ENCODE assay signal across 11 cellular contexts in genomic region chr1:21670059-21670881, GRCh38. TPM values are rescaled to one million over a fixed set of nuclear protein-coding genes. Genes with fewer than 3 reads are reported as not detected.
A peak's percentile ranks its signal among the peaks of the same experiment; 100 is the strongest.
DNase-seq lines count a peak whose midpoint lies in the region; ATAC-seq and TF ChIP-seq lines count a peak whose summit lies in the region.
"Had no signal": no experiment of that assay in that cellular context is flagged by ENCODE, and none has a peak within 500 bp of the region (broad histone marks: within the 10 kb centered on the region; RNA-seq: fewer than 3 reads in every experiment).

No MANE protein-coding gene starts in this region.

- H3K4me1 Mint-ChIP-seq in activated CD4-positive, alpha-beta T cell treated with anti-CD3 and anti-CD28 coated beads, Interleukin-2, amount 10 ng/mL, durations not matched to agents 24 days and 14 days, result peaks cover 8% of the 10 kb centered on the region

- H3K4me3 ChIP-seq in OCI-LY1 (ENCODE audit: low read depth, low read length, poor library complexity, severe bottlenecking) (peak overlapping the region; percentile 31), esophagus squamous epithelium (peak overlapping the region in 3 of 4 donors; percentile 33 to 65 (median 42)), osteoblast (ENCODE audit: insufficient read depth, low read length) (no peak overlapping the region)

- no peaks in the 10 kb centered on the region for H3K9me3 Mint-ChIP-seq in activated CD4-positive, alpha-beta T cell treated with anti-CD3 and anti-CD28 coated beads, Interleukin-2, amount 10 ng/mL, durations not matched to agents 24 days and 14 days

- H2AFZ ChIP-seq in OCI-LY1 (ENCODE audit: low read length) (no peak overlapping the region), osteoblast (ENCODE audit: low read length) (no peak overlapping the region)

- peaks cover 25% of the 10 kb centered on the region for H3K27me3 Mint-ChIP-seq in activated CD4-positive, alpha-beta T cell treated with anti-CD3 and anti-CD28 coated beads, Interleukin-2, amount 10 ng/mL, durations not matched to agents 24 days and 14 days

- H3K36me3 Mint-ChIP-seq in activated CD4-positive, alpha-beta T cell treated with anti-CD3 and anti-CD28 coated beads, Interleukin-2, amount 10 ng/mL, durations not matched to agents 24 days and 14 days (ENCODE audit: low read depth), result no peaks in the 10 kb centered on the region

- H3K4me3 Mint-ChIP-seq in activated CD4-positive, alpha-beta T cell treated with anti-CD3 and anti-CD28 coated beads, Interleukin-2, amount 10 ng/mL, durations not matched to agents 24 days and 14 days, result peak overlapping the region; percentile 74

- H3K9me3 ChIP-seq in OCI-LY1 (ENCODE audit: low read length) (no peaks in the 10 kb centered on the region), esophagus squamous epithelium (no peaks in the 10 kb centered on the region), osteoblast (ENCODE audit: low read depth, low read length) (no peaks in the 10 kb centered on the region)
- H3K9me3 ChIP-seq: A549, HAP-1, heart right ventricle had no signal

- TF ChIP-seq POLR2A in esophagus squamous epithelium (IDR thresholded peaks at IDR 0.05), result no peak

- H3K4me1 ChIP-seq in OCI-LY1 (ENCODE audit: insufficient read depth, low read length, severe bottlenecking) (no peaks in the 10 kb centered on the region), esophagus squamous epithelium (peaks cover 24 to 70% (median 32%) of the 10 kb centered on the region in 3 donors), osteoblast (ENCODE audit: insufficient read depth, low read length) (peaks cover 36% of the 10 kb centered on the region)
- H3K4me1 ChIP-seq: HAP-1 had no signal

- H4K20me1 ChIP-seq in OCI-LY1 (ENCODE audit: insufficient read depth, low read length), result no peaks in the 10 kb centered on the region
- H4K20me1 ChIP-seq in osteoblast (ENCODE audit: insufficient read depth, low read length), result peaks cover 22% of the 10 kb centered on the region

- ATAC-seq in HG02623 (IDR thresholded peaks at IDR 0.05; ENCODE audit: unreplicated experiment), result no peak
- no peak for ATAC-seq in HG02884 (IDR thresholded peaks at IDR 0.05; ENCODE audit: unreplicated experiment)
- no peak for ATAC-seq in GM19397 (IDR thresholded peaks at IDR 0.05; ENCODE audit: unreplicated experiment)

- DNase-seq in activated CD4-positive, alpha-beta T cell treated with anti-CD3 and anti-CD28 coated beads, Interleukin-2, amount 10 ng/mL, durations not matched to agents 24 days and 14 days, result no peak
- no peak for DNase-seq in activated CD4-positive, alpha-beta T cell treated with anti-CD3 and anti-CD28 coated beads for 4 hours
- DNase-seq in esophagus squamous epithelium (lab: John Stamatoyannopoulos, UW), result no peak
- peak; percentile 73 for DNase-seq in osteoblast (ENCODE audit: insufficient read length, low spot score, missing footprints)
- DNase-seq: heart right ventricle had no signal

- no peak overlapping the region for H3K27ac Mint-ChIP-seq in activated CD4-positive, alpha-beta T cell treated with anti-CD3 and anti-CD28 coated beads, Interleukin-2, amount 10 ng/mL, durations not matched to agents 24 days and 14 days

- H3K79me2 ChIP-seq in OCI-LY1 (ENCODE audit: insufficient read depth, low read length) (no peaks in the 10 kb centered on the region), osteoblast (ENCODE audit: insufficient read depth, low read length) (no peaks in the 10 kb centered on the region)

- no peak overlapping the region for H3K9ac ChIP-seq in OCI-LY1 (ENCODE audit: low read length)

- 43 to 50% methylated on average over 6 to 16 of the region's 16 CpGs for WGBS in esophagus squamous epithelium, 2 donors

- H3F3A ChIP-seq in OCI-LY1 (ENCODE audit: insufficient read depth, low read length), result no peaks in the 10 kb centered on the region

- H3K27me3 ChIP-seq in OCI-LY1 (ENCODE audit: insufficient read depth, low read length) (0 out of 2 replicates have a peak, but pooled peaks cover 3% of the 10 kb centered on the region), esophagus squamous epithelium (peaks cover 8 to 60% (median 12%) of the 10 kb centered on the region in 4 donors), osteoblast (ENCODE audit: insufficient read depth, low read length) (peaks cover 47% of the 10 kb centered on the region)

- no peak for TF ChIP-seq CTCF in OCI-LY1 (IDR thresholded peaks at IDR 0.05; ENCODE audit: low read length)
- TF ChIP-seq CTCF in esophagus squamous epithelium (IDR thresholded peaks at IDR 0.05), result no peak
- TF ChIP-seq CTCF in osteoblast (IDR thresholded peaks at IDR 0.05; ENCODE audit: extremely low read depth, low read depth, low read length), result no peak

- no peak overlapping the region for H3K27ac ChIP-seq in OCI-LY1 (ENCODE audit: low read depth, low read length, poor library complexity, severe bottlenecking)
- no peak overlapping the region for H3K27ac ChIP-seq in esophagus squamous epithelium
- no peak overlapping the region for H3K27ac ChIP-seq in osteoblast (ENCODE audit: low read depth, low read length)
- H3K27ac ChIP-seq: heart right ventricle had no signal

- H3K9me2 ChIP-seq in OCI-LY1 (ENCODE audit: low read depth, low read length), result no peaks in the 10 kb centered on the region

- H3K4me2 ChIP-seq in OCI-LY1 (ENCODE audit: low read length) (no peak overlapping the region), osteoblast (ENCODE audit: insufficient read depth, low read length) (peak overlapping the region; percentile 69)

- intact Hi-C loops in activated CD4-positive, alpha-beta T cell treated with anti-CD3 and anti-CD28 coated beads, Interleukin-2, amount 10 ng/mL, durations not matched to agents 24 days and 14 days (cut with micrococcal nuclease), result no loop called here
- intact Hi-C loops in esophagus squamous epithelium (cut with DNase I), result no loop called here

- H3K36me3 ChIP-seq in OCI-LY1 (ENCODE audit: insufficient read depth, low read length) (no peaks in the 10 kb centered on the region), esophagus squamous epithelium (no peaks in the 10 kb centered on the region), osteoblast (ENCODE audit: insufficient read depth, low read length) (no peaks in the 10 kb centered on the region)
- H3K36me3 ChIP-seq: HAP-1 had no signal

RNA-seq across cellular contexts. Expression of gene RAP1GAP, which starts 1.1 kb away (rescaled TPM):
- 0.42 and 0.71 TPM in 2 replicates for total RNA-seq in activated CD4-positive, alpha-beta T cell treated with anti-CD3 and anti-CD28 coated beads, Interleukin-2, amount 10 ng/mL, durations not matched to agents 24 days and 14 days
- 1 to 10 TPM; 1.9 to 6.8 (median 5.0) TPM for total RNA-seq in esophagus squamous epithelium
- under 0.01 and 0.29 TPM in 2 replicates for total RNA-seq in osteoblast
